ENCODE assay signal across 25 cellular contexts in the genomic region with DNA sequence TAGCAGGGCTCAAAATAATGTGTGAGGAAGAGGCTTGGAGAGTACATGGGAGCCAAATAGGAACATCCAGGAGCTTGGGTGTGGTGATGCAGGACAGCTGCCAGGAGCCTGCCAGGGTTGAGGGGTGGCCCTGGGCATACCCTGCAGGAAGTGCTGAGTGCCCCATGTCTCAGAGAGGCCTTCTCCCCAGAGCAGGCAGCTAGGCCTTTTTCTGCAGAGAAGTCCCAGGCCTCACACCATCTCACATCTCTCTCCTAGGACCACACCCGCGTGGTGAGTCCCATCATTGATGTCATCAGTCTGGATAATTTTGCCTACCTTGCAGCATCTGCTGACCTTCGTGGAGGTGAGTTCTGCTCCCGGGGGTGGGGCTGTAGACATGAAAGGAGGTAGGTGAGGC.
"Had no signal": no experiment of that assay in that cellular context is flagged by ENCODE, and none has a peak within 500 bp of the region (broad histone marks: within the 10 kb centered on the region; RNA-seq: fewer than 3 reads in every experiment).

No MANE protein-coding gene starts in this region.

- ATAC-seq: left cardiac atrium; left lobe of liver; lower lobe of right lung; naive thymus-derived CD8-positive, alpha-beta T cell; right lobe of liver; stimulated activated naive B cell treated with anti-CD40 and anti-IgM and Interleukin-4, amounts not matched to agents 10 μg/mL and 1 μg/mL and 100 μg/mL, for 72 hours; stimulated activated naive CD8-positive, alpha-beta T cell treated with anti-CD3 and anti-CD28 coated beads, Interleukin-15, Interleukin-2, amounts not matched to agents 100 U/mL and 50 U/mL, for 24 hours had no signal

- DNase-seq: hippocampal formation; kidney glomerular epithelial cell; left cardiac atrium; lower lobe of right lung; mammary epithelial cell; mesenchymal stem cell; naive thymus-derived CD8-positive, alpha-beta T cell; nucleus accumbens; stimulated activated CD4-positive, alpha-beta T cell treated with anti-CD3 and anti-CD28 coated beads, Interleukin-4, amount 100 ng/mL, for 24 hours; stimulated activated naive B cell treated with anti-CD40 and anti-IgM and Interleukin-4, amounts not matched to agents 10 μg/mL and 1 μg/mL and 100 μg/mL, for 72 hours; stimulated activated naive CD8-positive, alpha-beta T cell treated with anti-CD3 and anti-CD28 coated beads, Interleukin-15, Interleukin-2, amounts not matched to agents 100 U/mL and 50 U/mL, for 24 hours; stomach; testis; thyroid gland; transverse colon; upper lobe of left lung had no signal

- H3K9me3 ChIP-seq: lower lobe of right lung, right atrium auricular region, right lobe of liver, stomach, testis, thyroid gland, transverse colon, upper lobe of left lung had no signal

- H3K36me3 Mint-ChIP-seq: naive thymus-derived CD8-positive, alpha-beta T cell; stimulated activated naive B cell treated with anti-CD40 and anti-IgM and Interleukin-4, amounts not matched to agents 10 μg/mL and 1 μg/mL and 100 μg/mL, for 72 hours had no signal

- H3K9me3 Mint-ChIP-seq: naive thymus-derived CD8-positive, alpha-beta T cell; nephron; neural crest cell; stimulated activated naive B cell treated with anti-CD40 and anti-IgM and Interleukin-4, amounts not matched to agents 10 μg/mL and 1 μg/mL and 100 μg/mL, for 72 hours had no signal

- H3K4me3 ChIP-seq: lower lobe of right lung, right atrium auricular region, right lobe of liver, skin epidermis, stomach, testis, thyroid gland, transverse colon, upper lobe of left lung had no signal

- H3K27me3 ChIP-seq: right atrium auricular region, right lobe of liver, stomach, testis, thyroid gland, transverse colon, upper lobe of left lung had no signal

- H3K27ac ChIP-seq: lower lobe of right lung, parathyroid adenoma, right atrium auricular region, right lobe of liver, skin epidermis, stomach, testis, thyroid gland, transverse colon, upper lobe of left lung had no signal

- FAIRE-seq: keratinocyte had no signal

- H3K36me3 ChIP-seq: lower lobe of right lung, right lobe of liver, stomach, thyroid gland, transverse colon, upper lobe of left lung had no signal

- H3K27ac Mint-ChIP-seq: nephron; progenitor cell of endocrine pancreas; stimulated activated naive B cell treated with anti-CD40 and anti-IgM and Interleukin-4, amounts not matched to agents 10 μg/mL and 1 μg/mL and 100 μg/mL, for 72 hours had no signal

- H3K4me1 Mint-ChIP-seq: nephron had no signal

- H3K4me3 Mint-ChIP-seq: naive thymus-derived CD8-positive, alpha-beta T cell; nephron; neural crest cell; stimulated activated naive B cell treated with anti-CD40 and anti-IgM and Interleukin-4, amounts not matched to agents 10 μg/mL and 1 μg/mL and 100 μg/mL, for 72 hours had no signal

- H3K4me1 ChIP-seq: lower lobe of right lung, parathyroid adenoma, right atrium auricular region, right lobe of liver, stomach, testis, thyroid gland, transverse colon, upper lobe of left lung had no signal

- H3K27me3 Mint-ChIP-seq: naive thymus-derived CD8-positive, alpha-beta T cell; progenitor cell of endocrine pancreas had no signal
